19 cellular contexts compared by ENCODE assay signal in genomic region chr12:108517288-108518100, GRCh38. TPM values are rescaled to one million over a fixed set of nuclear protein-coding genes. Genes with fewer than 3 reads are reported as not detected.
DNase-seq lines count a peak whose midpoint lies in the region; ATAC-seq, FAIRE-seq and TF ChIP-seq lines count a peak whose summit lies in the region.
"Had no signal": no experiment of that assay in that cellular context is flagged by ENCODE, and none has a peak within 500 bp of the region (broad histone marks: within the 10 kb centered on the region; RNA-seq: fewer than 3 reads in every experiment).

No MANE protein-coding gene starts in this region.

- peaks cover 3% of the 10 kb centered on the region for H3K27me3 Mint-ChIP-seq in glutamatergic neuron (ENCODE audit: unreplicated experiment)
- no peaks in the 10 kb centered on the region for H3K27me3 Mint-ChIP-seq in stimulated activated memory B cell treated with anti-CD40 and anti-IgM and Interleukin-4, amounts not matched to agents 10 μg/mL and 1 μg/mL and 100 μg/mL, for 72 hours

- peak overlapping the region; percentile 42 to 85 for H3K27ac Mint-ChIP-seq in activated naive CD4-positive, alpha-beta T cell treated with anti-CD3 and anti-CD28 coated beads, Interleukin-2, amount 50 U/mL, for 72 hours
- peak overlapping the region; percentile 6 for H3K27ac Mint-ChIP-seq in glutamatergic neuron (ENCODE audit: unreplicated experiment)
- peak overlapping the region; percentile 78 for H3K27ac Mint-ChIP-seq in stimulated activated memory B cell treated with anti-CD40 and anti-IgM and Interleukin-4, amounts not matched to agents 10 μg/mL and 1 μg/mL and 100 μg/mL, for 72 hours

- H3K9me3 Mint-ChIP-seq in activated naive CD4-positive, alpha-beta T cell treated with anti-CD3 and anti-CD28 coated beads, Interleukin-2, amount 50 U/mL, for 72 hours, result no peaks in the 10 kb centered on the region
- peaks cover 3% of the 10 kb centered on the region for H3K9me3 Mint-ChIP-seq in glutamatergic neuron (ENCODE audit: unreplicated experiment)
- H3K9me3 Mint-ChIP-seq in stimulated activated memory B cell treated with anti-CD40 and anti-IgM and Interleukin-4, amounts not matched to agents 10 μg/mL and 1 μg/mL and 100 μg/mL, for 72 hours, result no peaks in the 10 kb centered on the region
- H3K9me3 Mint-ChIP-seq: dendritic cell treated with granulocyte-macrophage colony-stimulating factor and Interleukin-4, amounts not matched to agents 40 ng/mL and 50 ng/mL, for 4 days had no signal

- H3K4me1 Mint-ChIP-seq in glutamatergic neuron (ENCODE audit: low read depth, unreplicated experiment), result no peaks in the 10 kb centered on the region
- peaks cover 42% of the 10 kb centered on the region for H3K4me1 Mint-ChIP-seq in stimulated activated memory B cell treated with anti-CD40 and anti-IgM and Interleukin-4, amounts not matched to agents 10 μg/mL and 1 μg/mL and 100 μg/mL, for 72 hours

- peak overlapping the region; percentile 9 for H3K4me3 Mint-ChIP-seq in glutamatergic neuron (ENCODE audit: unreplicated experiment)
- no peak overlapping the region for H3K4me3 Mint-ChIP-seq in stimulated activated memory B cell treated with anti-CD40 and anti-IgM and Interleukin-4, amounts not matched to agents 10 μg/mL and 1 μg/mL and 100 μg/mL, for 72 hours
- H3K4me3 Mint-ChIP-seq: dendritic cell treated with granulocyte-macrophage colony-stimulating factor and Interleukin-4, amounts not matched to agents 40 ng/mL and 50 ng/mL, for 4 days had no signal

- TF ChIP-seq CTCF in glutamatergic neuron (IDR thresholded peaks at IDR 0.05; ENCODE audit: partially characterized antibody, unreplicated experiment), result no peak

- DNase-seq in activated naive CD4-positive, alpha-beta T cell treated with anti-CD3 and anti-CD28 coated beads, Interleukin-2, amount 50 U/mL, for 72 hours (ENCODE audit: low spot score in 2 of 2), result no peak
- no peak for DNase-seq in activated naive CD4-positive, alpha-beta T cell treated with Interleukin-2 at 50 U/mL for 16 hours
- DNase-seq in OCI-M1 (lab: John Stamatoyannopoulos, UW) (peak; percentile 5), glutamatergic neuron (no peak), NCI-H446 (lab: John Stamatoyannopoulos, UW) (no peak), GM19239 (ENCODE audit: insufficient read length, low spot score) (no peak), NCI-H2029 (lab: John Stamatoyannopoulos, UW) (no peak)
- DNase-seq: activated CD4-positive, alpha-beta T cell treated with anti-CD3 and anti-CD28 coated beads, Interleukin-2, amount 50 U/mL, for 1 hour; activated effector memory CD4-positive, alpha-beta T cell treated with Interleukin-2 at 50 U/mL for 16 hours; HCEC 1CT; mammary epithelial cell; NCI-H1930; nucleus accumbens; stimulated activated CD4-positive, alpha-beta T cell treated with anti-CD3 and anti-CD28 coated beads, Interleukin-1b, Interleukin-23, amount 100 ng/mL, for 48 hours had no signal

- ATAC-seq in activated naive CD4-positive, alpha-beta T cell treated with anti-CD3 and anti-CD28 coated beads, Interleukin-2, amount 50 U/mL, for 72 hours, result no peak
- no peak for ATAC-seq in stimulated activated memory B cell treated with anti-CD40 and anti-IgM and Interleukin-4, amounts not matched to agents 10 μg/mL and 1 μg/mL and 100 μg/mL, for 72 hours
- ATAC-seq: esophagus mucosa, sciatic nerve had no signal

- peaks cover 0 to 6% of the 10 kb centered on the region in 2 donors for H3K36me3 Mint-ChIP-seq in activated naive CD4-positive, alpha-beta T cell treated with anti-CD3 and anti-CD28 coated beads, Interleukin-2, amount 50 U/mL, for 72 hours
- no peaks in the 10 kb centered on the region for H3K36me3 Mint-ChIP-seq in glutamatergic neuron (ENCODE audit: unreplicated experiment)
- H3K36me3 Mint-ChIP-seq in stimulated activated memory B cell treated with anti-CD40 and anti-IgM and Interleukin-4, amounts not matched to agents 10 μg/mL and 1 μg/mL and 100 μg/mL, for 72 hours, result peaks cover 45% of the 10 kb centered on the region

- no peak for FAIRE-seq in GM19239 (lab: Jason Lieb, UNC)
- FAIRE-seq: islet of Langerhans had no signal

RNA-seq across cellular contexts. Expression of gene FICD, which starts 2.4 kb away (rescaled TPM):
- 1 to 10 TPM; 2.3 to 8.4 TPM for total RNA-seq in activated naive CD4-positive, alpha-beta T cell treated with anti-CD3 and anti-CD28 coated beads, Interleukin-2, amount 50 U/mL, for 72 hours
- total RNA-seq in glutamatergic neuron (ENCODE audit: unreplicated experiment), result 4.8 TPM

RNA-seq across cellular contexts. Expression of gene SART3, which starts 43.5 kb away (rescaled TPM):
- total RNA-seq in activated naive CD4-positive, alpha-beta T cell treated with anti-CD3 and anti-CD28 coated beads, Interleukin-2, amount 50 U/mL, for 72 hours, result 100 to 1,000 TPM in 1 of 2 donors, 10 to 100 TPM in 1; 89.0 to 105 TPM
- 72.6 TPM for total RNA-seq in glutamatergic neuron (ENCODE audit: unreplicated experiment)

RNA-seq across cellular contexts. Expression of gene ISCU, which starts 44.9 kb away (rescaled TPM):
- 100 to 1,000 TPM in 1 of 2 donors, 10 to 100 TPM in 1; 53.6 to 158 TPM for total RNA-seq in activated naive CD4-positive, alpha-beta T cell treated with anti-CD3 and anti-CD28 coated beads, Interleukin-2, amount 50 U/mL, for 72 hours
- 48.4 TPM for total RNA-seq in glutamatergic neuron (ENCODE audit: unreplicated experiment)

Comparison
In these comparisons a context has a peak if more than half of its experiments do, and no peak if none do; other contexts are left out.
1. H3K27ac Mint-ChIP-seq: peak in every context shown above with its lines; median percentile 78 in stimulated activated memory B cell treated with anti-CD40 and anti-IgM and Interleukin-4, amounts not matched to agents 10 μg/mL and 1 μg/mL and 100 μg/mL, for 72 hours; 64 in activated naive CD4-positive, alpha-beta T cell treated with anti-CD3 and anti-CD28 coated beads, Interleukin-2, amount 50 U/mL, for 72 hours; 6 in glutamatergic neuron.